Comparison of ENCODE assay signal across 14 cellular contexts in genomic region chr15:88803241-88803919, GRCh38. TPM values are rescaled to one million over a fixed set of nuclear protein-coding genes. Genes with fewer than 3 reads are reported as not detected.
DNase-seq lines count a peak whose midpoint lies in the region; FAIRE-seq and TF ChIP-seq lines count a peak whose summit lies in the region.
"Had no signal": no experiment of that assay in that cellular context is flagged by ENCODE, and none has a peak within 500 bp of the region (broad histone marks: within the 10 kb centered on the region; RNA-seq: fewer than 3 reads in every experiment).

TSS of gene ACAN (plus strand) at chr15:88803436. CDS start at chr15:88836207, 32,771 bp downstream.

- no peak for FAIRE-seq in GM12892 (lab: Jason Lieb, UNC)

- H3K9me3 ChIP-seq in CD4-positive, alpha-beta memory T cell (ENCODE audit: control insufficient read depth in 1 of 2, low read length in 2 of 2) = no peaks in the 10 kb centered on the region
- no peaks in the 10 kb centered on the region for H3K9me3 ChIP-seq in HUES6 (ENCODE audit: control insufficient read depth, insufficient read depth, low read depth, low read length)
- H3K9me3 ChIP-seq in esophagus muscularis mucosa = no peaks in the 10 kb centered on the region
- H3K9me3 ChIP-seq: body of pancreas had no signal

- H3K4me3 ChIP-seq in CD4-positive, alpha-beta memory T cell (ENCODE audit: low read length in 2 of 2) = no peak within 1 kb of the TSS
- H3K4me3 ChIP-seq in HUES6 (ENCODE audit: low read depth, low read length) = peak within 1 kb of the TSS; percentile 83
- H3K4me3 ChIP-seq in esophagus muscularis mucosa = peak within 1 kb of the TSS in 3 of 4 donors; percentile 8 to 22 (median 18)
- H3K4me3 ChIP-seq: body of pancreas had no signal

- H3K36me3 ChIP-seq in CD4-positive, alpha-beta memory T cell (ENCODE audit: insufficient read depth, low read length) = no peaks in the 10 kb centered on the region
- H3K36me3 ChIP-seq in HUES6 (ENCODE audit: control insufficient read depth, insufficient read depth, low read length) = no peaks in the 10 kb centered on the region
- H3K36me3 ChIP-seq in esophagus muscularis mucosa = no peaks in the 10 kb centered on the region

- no peak within 1 kb of the TSS for H3K27ac Mint-ChIP-seq in CD4-positive, alpha-beta memory T cell
- H3K27ac Mint-ChIP-seq: natural killer cell had no signal

- no peaks in the 10 kb centered on the region for H3K4me1 ChIP-seq in CD4-positive, alpha-beta memory T cell (ENCODE audit: insufficient read depth, low read length)
- peaks cover 11% of the 10 kb centered on the region for H3K4me1 ChIP-seq in HUES6 (ENCODE audit: control insufficient read depth, insufficient read depth, low read length)
- peaks cover 0 to 13% (median 10%) of the 10 kb centered on the region in 4 donors for H3K4me1 ChIP-seq in esophagus muscularis mucosa

- H3K27ac ChIP-seq in CD4-positive, alpha-beta memory T cell (ENCODE audit: low read depth, low read length) = no peak within 1 kb of the TSS
- H3K27ac ChIP-seq in HUES6 (ENCODE audit: low read depth, low read length) = no peak within 1 kb of the TSS
- H3K27ac ChIP-seq in esophagus muscularis mucosa (replicated peaks in 1 of 4) = no peak within 1 kb of the TSS
- no peak within 1 kb of the TSS for H3K27ac ChIP-seq in substantia nigra (ENCODE audit: low read depth, low read length, poor library complexity, severe bottlenecking)
- H3K27ac ChIP-seq: body of pancreas, HL-60 had no signal

- 4% methylated on average over 5 of the region's 61 CpGs for WGBS in esophagus muscularis mucosa

- CTCF ChIA-PET in CD4-positive, alpha-beta memory T cell (lab: Charles Lee; ENCODE audit: partially characterized antibody) = no interaction called here

- intact Hi-C loops in CD4-positive, alpha-beta memory T cell (cut with micrococcal nuclease) = loop anchor here (10.0 kb wide), 1 partner anchor 179 kb away; the partner anchor contains the start of gene AEN
- intact Hi-C loops in esophagus muscularis mucosa (cut with DNase I) (no loop called here), posterior vena cava (cut with DNase I) (loop anchor here in 1 of 2 donors (10.0 kb wide), 1 partner anchor 1049 kb away; no protein-coding TSS in a partner anchor)

- POLR2A ChIA-PET in CD4-positive, alpha-beta memory T cell (lab: Charles Lee; ENCODE audit: partially characterized antibody) = no interaction called here

- peak within 1 kb of the TSS in 7 of 8 donors; percentile 43 to 89 (median 71) for H3K4me3 Mint-ChIP-seq in CD4-positive, alpha-beta memory T cell
- H3K4me3 Mint-ChIP-seq: natural killer cell had no signal

- peaks cover 44 to 47% of the 10 kb centered on the region in 2 donors for H3K27me3 Mint-ChIP-seq in CD4-positive, alpha-beta memory T cell

- H3K9ac ChIP-seq in HUES6 (ENCODE audit: low read length) = peak within 1 kb of the TSS; percentile 56

- TF ChIP-seq EP300 in esophagus muscularis mucosa (IDR thresholded peaks at IDR 0.05) = no peak

- H3K27me3 ChIP-seq in CD4-positive, alpha-beta memory T cell (ENCODE audit: insufficient read depth, low read length) = peaks cover 5% of the 10 kb centered on the region
- H3K27me3 ChIP-seq in HUES6 (ENCODE audit: control insufficient read depth, insufficient read depth, low read length) (peaks cover 79% of the 10 kb centered on the region), esophagus muscularis mucosa (peaks cover 0 to 94% (median 25%) of the 10 kb centered on the region in 4 donors)
- H3K27me3 ChIP-seq: body of pancreas had no signal

- no peak for TF ChIP-seq POLR2A in esophagus muscularis mucosa (IDR thresholded peaks at IDR 0.05; ENCODE audit: low read depth)
- no peak for TF ChIP-seq POLR2A in GM12892 (IDR thresholded peaks at IDR 0.05; ENCODE audit: low read depth, low read length)

- H3K4me1 Mint-ChIP-seq in CD4-positive, alpha-beta memory T cell = peaks cover 5 to 14% (median 9%) of the 10 kb centered on the region in 4 donors

- no peaks in the 10 kb centered on the region for H3K36me3 Mint-ChIP-seq in CD4-positive, alpha-beta memory T cell
- H3K36me3 Mint-ChIP-seq: natural killer cell had no signal

- no peak for TF ChIP-seq CTCF in esophagus muscularis mucosa (IDR thresholded peaks at IDR 0.05)

- peaks cover 0 to 1% (median 0%) of the 10 kb centered on the region in 8 donors for H3K9me3 Mint-ChIP-seq in CD4-positive, alpha-beta memory T cell
- H3K9me3 Mint-ChIP-seq: natural killer cell had no signal

- no peak for DNase-seq in CD4-positive, alpha-beta memory T cell
- no peak for DNase-seq in esophagus muscularis mucosa (ENCODE audit: extremely low spot score)
- DNase-seq in posterior vena cava (ENCODE audit: low spot score) = no peak
- no peak for DNase-seq in HuH-7.5 (ENCODE audit: low spot score)
- DNase-seq in SW480 (ENCODE audit: low spot score) = no peak
- no peak for DNase-seq in GM12892 (ENCODE audit: insufficient read length)
- DNase-seq in substantia nigra (lab: John Stamatoyannopoulos, UW) = no peak
- DNase-seq: activated CD4-positive, CD25-positive, alpha-beta regulatory T cell treated with anti-CD3 and anti-CD28 coated beads, Interleukin-2, amount 50 U/mL, for 72 hours; body of pancreas; DND-41; natural killer cell had no signal

RNA-seq across cellular contexts. Expression of gene ACAN, which starts in this region (rescaled TPM):
- not detected for total RNA-seq in CD4-positive, alpha-beta memory T cell
- under 1 TPM in 1 of 2 donors, not detected in 1; 0.02 TPM for polyA plus RNA-seq in CD4-positive, alpha-beta memory T cell
- total RNA-seq in esophagus muscularis mucosa = under 1 TPM in 3 of 4 donors, not detected in 1; under 0.01 to 0.11 (median 0.06) TPM
- 10 to 100 TPM; 12.1 to 13.5 TPM for total RNA-seq in posterior vena cava
- polyA plus RNA-seq in GM12892 (2012; ENCODE audit: missing spikeins) = not detected
- total RNA-seq: natural killer cell, OCI-LY7 had no signal

Comparison
In these comparisons a context has a peak if more than half of its experiments do, and no peak if none do; other contexts are left out.
1. RNA of gene ACAN (total RNA-seq): 12.1 to 13.5 TPM in posterior vena cava; under 0.01 to 0.11 TPM in esophagus muscularis mucosa and not detected in CD4-positive, alpha-beta memory T cell; every median in the first group is over 10 times any median in the second.
2. H3K4me3 ChIP-seq: peak in HUES6 (single experiment) and esophagus muscularis mucosa (3 of 4); none in CD4-positive, alpha-beta memory T cell (0 of 2).